Comparison of ENCODE assay signal across 8 cellular contexts in genomic region chr17:1186923-1187771, GRCh38. TPM values are rescaled to one million over a fixed set of nuclear protein-coding genes. Genes with fewer than 3 reads are reported as not detected.
DNase-seq lines count a peak whose midpoint lies in the region; ATAC-seq, FAIRE-seq and TF ChIP-seq lines count a peak whose summit lies in the region.

No MANE protein-coding gene starts in this region.

- peaks cover 12% of the 10 kb centered on the region for H3K27me3 ChIP-seq in astrocyte (ENCODE audit: insufficient read depth, low read length)
- H3K27me3 ChIP-seq in right cardiac atrium (ENCODE audit: control insufficient read depth, insufficient read depth), result no peaks in the 10 kb centered on the region
- H3K27me3 ChIP-seq in aorta (ENCODE audit: control insufficient read depth in 1 of 2, insufficient read depth in 2 of 2, low read length in 1 of 2), result no peaks in the 10 kb centered on the region

- ATAC-seq in right cardiac atrium (peak; percentile 91 to 92), aorta (ENCODE audit: low FRiP score) (peak; percentile 95), GM18519 (IDR thresholded peaks at IDR 0.05; ENCODE audit: low FRiP score, unreplicated experiment) (no peak)

- no peaks in the 10 kb centered on the region for H3K79me2 ChIP-seq in astrocyte (ENCODE audit: insufficient read depth, low read length)

- no peaks in the 10 kb centered on the region for H3K9me3 Mint-ChIP-seq in astrocyte (ENCODE audit: unreplicated experiment)

- peak overlapping the region; percentile 67 for H2AFZ ChIP-seq in astrocyte (ENCODE audit: low read depth, low read length)

- H3K36me3 Mint-ChIP-seq in astrocyte (ENCODE audit: low read depth, unreplicated experiment), result no peaks in the 10 kb centered on the region

- H3K4me3 Mint-ChIP-seq in astrocyte (ENCODE audit: unreplicated experiment), result no peak overlapping the region

- peak overlapping the region; percentile 39 for H3K27ac ChIP-seq in astrocyte (ENCODE audit: low read depth, low read length)
- peak overlapping the region; percentile 75 for H3K27ac ChIP-seq in right cardiac atrium (ENCODE audit: low read length)
- H3K27ac ChIP-seq in aorta (ENCODE audit: low read depth in 1 of 2, low read length in 2 of 2), result peak overlapping the region in 1 of 2 donors; percentile 22

- 19% methylated on average over 34 of the region's 34 CpGs for WGBS in right cardiac atrium
- 12% methylated on average over 34 of the region's 34 CpGs for WGBS in aorta, 2 donors

- no peaks in the 10 kb centered on the region for H3K36me3 ChIP-seq in astrocyte (ENCODE audit: insufficient read depth, low read length)
- no peaks in the 10 kb centered on the region for H3K36me3 ChIP-seq in aorta (ENCODE audit: control insufficient read depth in 1 of 2, insufficient read depth in 2 of 2, low read length in 1 of 2)

- no peak for FAIRE-seq in astrocyte (lab: Jason Lieb, UNC)

- H3K4me1 ChIP-seq in astrocyte (ENCODE audit: insufficient read depth, low read length), result peaks cover 31% of the 10 kb centered on the region
- H3K4me1 ChIP-seq in right cardiac atrium (ENCODE audit: control insufficient read depth, insufficient read depth, low read length), result peaks cover 15% of the 10 kb centered on the region
- peaks cover 0 to 3% of the 10 kb centered on the region in 2 donors for H3K4me1 ChIP-seq in aorta (ENCODE audit: control insufficient read depth in 1 of 2, insufficient read depth in 2 of 2, low read length in 2 of 2)

- DNase-seq in G401 (ENCODE audit: low spot score) (peak; percentile 83), M059J (ENCODE audit: low read depth) (peak; percentile 77), T-helper 22 cell (ENCODE audit: low read depth) (peak; percentile 50), astrocyte (ENCODE audit: low read depth) (peak; percentile 57), right cardiac atrium (peak; percentile 88 to 95 (median 94)), retina (peak; percentile 92), aorta (peak; percentile 91 to 94)

- H3K27ac Mint-ChIP-seq in astrocyte (ENCODE audit: unreplicated experiment), result no peak overlapping the region

- H3K27me3 Mint-ChIP-seq in astrocyte (ENCODE audit: low read depth, unreplicated experiment), result peaks cover 22% of the 10 kb centered on the region

- TF ChIP-seq CTCF in astrocyte (IDR thresholded peaks at IDR 0.05; ENCODE audit: insufficient read depth, low read depth, low read length), result peak; percentile 88

- H3K9ac ChIP-seq in astrocyte (ENCODE audit: low read length), result peak overlapping the region; percentile 47

- in situ Hi-C loops in G401 (cut with HindIII; ENCODE audit: low sequenced_read_pairs), result no loop called here

- no peaks in the 10 kb centered on the region for H4K20me1 ChIP-seq in astrocyte (ENCODE audit: insufficient read depth, low read length)

- peak overlapping the region; percentile 69 for H3K4me2 ChIP-seq in astrocyte (ENCODE audit: low read length)

- peaks cover 6% of the 10 kb centered on the region for H3K4me1 Mint-ChIP-seq in astrocyte (ENCODE audit: low read depth, unreplicated experiment)

- H3K4me3 ChIP-seq in astrocyte (ENCODE audit: insufficient read depth, low read depth, low read length), result no peak overlapping the region
- H3K4me3 ChIP-seq in right cardiac atrium (ENCODE audit: low read length), result peak overlapping the region; percentile 27
- no peak overlapping the region for H3K4me3 ChIP-seq in aorta (ENCODE audit: low read length in 2 of 2)

- intact Hi-C loops in right cardiac atrium (cut with DNase I) (loop anchor here (2.0 to 10.0 kb wide), 3 partner anchors 62 to 65 kb away; no protein-coding TSS in a partner anchor), aorta (cut with DNase I) (loop anchor here (2.0 to 5.0 kb wide), 2 partner anchors 64 to 65 kb away; no protein-coding TSS in a partner anchor)

- H3K9me3 ChIP-seq in astrocyte (ENCODE audit: insufficient read depth, low read depth, low read length), result no peaks in the 10 kb centered on the region
- H3K9me3 ChIP-seq in right cardiac atrium (ENCODE audit: control insufficient read depth, low read length), result no peaks in the 10 kb centered on the region
- H3K9me3 ChIP-seq in aorta (ENCODE audit: control insufficient read depth, low read length), result no peaks in the 10 kb centered on the region

RNA-seq across cellular contexts. Expression of gene ABR, which starts 7.4 kb away (rescaled TPM):
- total RNA-seq in G401 (2014; rRNA removed; shearing (Covaris generic)), result 118 and 128 TPM in 2 replicates
- 31.7 and 47.3 TPM in 2 replicates for total RNA-seq in M059J (2014; rRNA removed; shearing (Covaris generic))
- total RNA-seq in astrocyte, result 70.9 and 85.0 TPM in 2 replicates
- 100 to 1,000 TPM; 130 to 164 (median 154) TPM for total RNA-seq in right cardiac atrium
- polyA plus RNA-seq in right cardiac atrium, result 77.4 TPM
- total RNA-seq in aorta, result 100 to 1,000 TPM; 167 to 172 TPM
- 10 to 100 TPM; 41.8 to 72.4 TPM for polyA plus RNA-seq in aorta
